1 cellular context compared by ENCODE assay signal in the genomic region with DNA sequence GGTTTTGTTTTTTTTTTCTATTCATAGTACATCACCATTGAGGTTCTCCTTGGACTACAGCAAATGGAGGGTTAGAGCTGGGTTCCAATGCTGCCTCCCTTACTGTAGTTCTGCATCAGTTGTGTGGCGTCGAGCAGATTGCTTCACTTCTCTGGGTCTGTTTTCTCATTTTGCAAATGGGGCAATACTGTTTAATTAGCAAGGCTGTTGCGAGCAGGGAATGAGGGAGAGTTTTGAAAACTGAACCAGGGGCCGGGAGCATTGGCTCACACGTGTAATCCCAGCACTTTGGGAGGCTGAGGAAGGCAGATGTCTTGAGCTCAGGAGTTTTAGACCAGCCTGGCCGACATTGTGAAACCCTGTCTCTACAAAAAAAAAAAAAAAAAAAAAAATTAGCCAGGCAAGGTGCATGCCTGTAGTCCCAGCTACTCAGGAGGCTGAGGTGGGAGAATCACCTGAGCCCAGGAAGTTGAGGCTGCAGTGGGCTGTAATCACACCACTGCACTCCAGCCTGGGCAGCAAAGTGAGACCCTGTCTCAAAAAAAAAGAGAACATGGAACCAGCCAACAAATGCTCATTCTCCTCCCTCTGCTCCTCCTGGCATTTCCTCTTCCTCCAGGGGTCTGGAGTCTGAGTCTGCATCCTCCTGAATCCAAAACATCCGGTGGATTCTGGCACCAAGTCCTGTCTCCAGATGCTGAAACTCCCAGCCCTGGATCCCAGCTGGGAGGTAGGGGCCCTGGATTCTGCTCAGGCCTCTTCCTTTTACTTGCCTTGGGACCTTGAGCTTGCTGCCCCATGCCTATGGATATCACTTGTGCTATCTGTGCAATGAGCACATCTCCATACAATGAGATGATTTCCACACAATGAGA.
TF ChIP-seq lines count a peak whose summit lies in the region.

No MANE protein-coding gene starts in this region.

TF ChIP-seq in GM12878, 131 proteins besides CTCF, POLR2A, EP300 and RAD21:
- TF ChIP-seq SMARCA5 (IDR thresholded peaks at IDR 0.05), result no peak
- no peak for TF ChIP-seq NFXL1 (IDR thresholded peaks at IDR 0.05; ENCODE audit: borderline replicate concordance)
- TF ChIP-seq RUNX3 (IDR thresholded peaks at IDR 0.05; ENCODE audit: low read length), result no peak
TF ChIP-seq in GM12878: peak in this region for 0.
